20 cellular contexts compared by ENCODE assay signal in the genomic region with DNA sequence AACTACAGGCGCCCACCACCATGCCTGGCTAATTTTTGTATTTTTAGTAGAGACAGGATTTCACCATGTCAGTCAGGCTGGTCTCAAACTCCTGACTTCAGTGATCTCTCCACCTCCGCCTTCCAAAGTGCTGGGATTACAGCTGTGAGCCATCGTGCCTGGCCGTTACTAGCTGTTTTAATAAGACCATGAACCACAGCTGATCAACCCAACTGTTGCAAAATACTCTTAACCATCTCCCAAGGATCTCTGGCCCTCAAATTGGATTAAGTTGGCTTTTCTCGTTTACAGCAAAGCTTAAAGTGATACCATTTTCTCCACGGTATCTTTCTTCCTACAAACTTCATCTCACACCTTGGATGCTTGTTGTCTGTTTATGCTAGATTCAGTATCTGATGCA. TPM values are rescaled to one million over a fixed set of nuclear protein-coding genes. Genes with fewer than 3 reads are reported as not detected.
DNase-seq lines count a peak whose midpoint lies in the region; ATAC-seq and TF ChIP-seq lines count a peak whose summit lies in the region.
"Had no signal": no experiment of that assay in that cellular context is flagged by ENCODE, and none has a peak within 500 bp of the region (broad histone marks: within the 10 kb centered on the region; RNA-seq: fewer than 3 reads in every experiment).

No MANE protein-coding gene starts in this region.

- H3K27ac Mint-ChIP-seq in activated naive CD8-positive, alpha-beta T cell treated with anti-CD3 and anti-CD28 coated beads, Interleukin-2, amount 50 U/mL, for 24 hours, result no peak overlapping the region
- H3K27ac Mint-ChIP-seq in endodermal cell, result no peak overlapping the region
- H3K27ac Mint-ChIP-seq: H9 had no signal

- H3K27ac ChIP-seq in testis (no peak overlapping the region), endodermal cell (ENCODE audit: low read depth, low read length) (no peak overlapping the region)
- H3K27ac ChIP-seq: C4-2B, SK-N-MC had no signal

- H3K36me3 Mint-ChIP-seq in activated naive CD8-positive, alpha-beta T cell treated with anti-CD3 and anti-CD28 coated beads, Interleukin-2, amount 50 U/mL, for 24 hours (ENCODE audit: low read depth), result peaks cover 3% of the 10 kb centered on the region
- H3K36me3 Mint-ChIP-seq in endodermal cell (ENCODE audit: low read depth), result no peaks in the 10 kb centered on the region

- no peaks in the 10 kb centered on the region for H3K27me3 ChIP-seq in testis
- no peaks in the 10 kb centered on the region for H3K27me3 ChIP-seq in endodermal cell (ENCODE audit: control insufficient read depth, insufficient read depth, low read length, poor library complexity, severe bottlenecking)
- H3K27me3 ChIP-seq: MG63 had no signal

- H3K4me1 ChIP-seq in testis (peaks cover 7% of the 10 kb centered on the region), endodermal cell (ENCODE audit: control insufficient read depth, insufficient read depth, low read length) (peaks cover 8% of the 10 kb centered on the region)

- TF ChIP-seq CTCF in fibroblast of villous mesenchyme (IDR thresholded peaks at IDR 0.05; ENCODE audit: insufficient read depth, low read depth, low read length) (no peak), testis (IDR thresholded peaks at IDR 0.05) (no peak), endodermal cell (conservative IDR thresholded peaks at IDR 0.05) (no peak)

- no peaks in the 10 kb centered on the region for H3K27me3 Mint-ChIP-seq in activated naive CD8-positive, alpha-beta T cell treated with anti-CD3 and anti-CD28 coated beads, Interleukin-2, amount 50 U/mL, for 24 hours
- no peaks in the 10 kb centered on the region for H3K27me3 Mint-ChIP-seq in endodermal cell (ENCODE audit: insufficient read depth)

- 85 to 93% methylated on average over 6 of the region's 6 CpGs for WGBS in testis, 2 donors
- WGBS in endodermal cell (ENCODE audit: insufficient coverage in 1 of 2, insufficient read length in 1 of 2), 2 experiments, result 59 to 83% methylated on average over 5 to 6 of the region's 6 CpGs

- H3K4me3 Mint-ChIP-seq in activated naive CD8-positive, alpha-beta T cell treated with anti-CD3 and anti-CD28 coated beads, Interleukin-2, amount 50 U/mL, for 24 hours, result no peak overlapping the region
- no peak overlapping the region for H3K4me3 Mint-ChIP-seq in endodermal cell
- H3K4me3 Mint-ChIP-seq: H9 had no signal

- H3K4me3 ChIP-seq in fibroblast of villous mesenchyme (ENCODE audit: low read depth, low read length), result no peak overlapping the region
- H3K4me3 ChIP-seq in testis, result no peak overlapping the region
- no peak overlapping the region for H3K4me3 ChIP-seq in endodermal cell (ENCODE audit: low read length)
- H3K4me3 ChIP-seq: MG63, SK-N-MC had no signal

- no peaks in the 10 kb centered on the region for H3K36me3 ChIP-seq in testis (ENCODE audit: low read depth, missing control alignments)
- no peaks in the 10 kb centered on the region for H3K36me3 ChIP-seq in endodermal cell (ENCODE audit: control insufficient read depth, insufficient read depth, low read length)
- H3K36me3 ChIP-seq: MG63 had no signal

- TF ChIP-seq POLR2A in testis (IDR thresholded peaks at IDR 0.05), result no peak

- DNase-seq in NCI-H82 treated with DMSO at 0.1 percent for 48 hours (lab: John Stamatoyannopoulos, UW; ENCODE audit: unreplicated experiment) (peak; percentile 75), fibroblast of villous mesenchyme (ENCODE audit: low read depth) (peak; percentile 61), sciatic nerve (ENCODE audit: low spot score) (peak; percentile 31), hepatic stellate cell (ENCODE audit: low spot score) (no peak), testis (no peak), endodermal cell (no peak)
- no peak for DNase-seq in activated naive CD8-positive, alpha-beta T cell treated with anti-CD3 and anti-CD28 coated beads, Interleukin-2, amount 50 U/mL, for 24 hours
- DNase-seq: ACHN, DND-41, H9, Kasumi-1, MG63, NCI-H1105 treated with DMSO at 0.1 percent for 48 hours, NCI-H1694, NCI-H2081 treated with DMSO at 0.1 percent for 48 hours, NCI-H446 treated with DMSO at 0.1 percent for 48 hours, OCI-M1, SHP77 had no signal

- H3K9me3 ChIP-seq in testis, result no peaks in the 10 kb centered on the region
- H3K9me3 ChIP-seq in endodermal cell (ENCODE audit: control insufficient read depth, low read length), result no peaks in the 10 kb centered on the region
- H3K9me3 ChIP-seq: MG63 had no signal

- H3K9me3 Mint-ChIP-seq in activated naive CD8-positive, alpha-beta T cell treated with anti-CD3 and anti-CD28 coated beads, Interleukin-2, amount 50 U/mL, for 24 hours, result no peaks in the 10 kb centered on the region
- H3K9me3 Mint-ChIP-seq in endodermal cell, result no peaks in the 10 kb centered on the region
- H3K9me3 Mint-ChIP-seq: H9 had no signal

- peaks cover 23% of the 10 kb centered on the region for H3K4me1 Mint-ChIP-seq in activated naive CD8-positive, alpha-beta T cell treated with anti-CD3 and anti-CD28 coated beads, Interleukin-2, amount 50 U/mL, for 24 hours
- H3K4me1 Mint-ChIP-seq in endodermal cell, result peaks cover 7% of the 10 kb centered on the region

- no peak overlapping the region for H3K9ac ChIP-seq in endodermal cell (ENCODE audit: extremely low read depth, low read length, poor library complexity, severe bottlenecking)

- intact Hi-C loops in sciatic nerve (cut with DNase I), result no loop called here
- intact Hi-C loops in testis (cut with DNase I; ENCODE audit: low total_unique reads), result no loop called here

- ATAC-seq in sciatic nerve, result no peak
- no peak for ATAC-seq in activated naive CD8-positive, alpha-beta T cell treated with anti-CD3 and anti-CD28 coated beads, Interleukin-2, amount 50 U/mL, for 24 hours

RNA-seq across cellular contexts. Expression of a gene that starts 18.3 kb away (rescaled TPM):
- total RNA-seq in fibroblast of villous mesenchyme (11.7 and 17.4 TPM in 2 replicates), sciatic nerve (24.7 TPM), testis (10 to 100 TPM; 32.9 to 37.8 TPM), endodermal cell (10 to 100 TPM; 14.9 to 17.1 TPM)
- polyA plus RNA-seq in testis (ENCODE audit: insufficient read depth, low read depth, low replicate concordance), result 61.4 TPM
- polyA plus RNA-seq in endodermal cell (2013, experiment 1 of 2), result 24.1 TPM
- polyA plus RNA-seq in endodermal cell (2013, experiment 2 of 2), result 25.0 TPM

RNA-seq across cellular contexts. Expression of a gene that starts 53.7 kb away (rescaled TPM):
- total RNA-seq in fibroblast of villous mesenchyme (1.9 and 2.6 TPM in 2 replicates), sciatic nerve (11.1 TPM), testis (1 to 10 TPM; 3.2 to 3.4 TPM), endodermal cell (under 1 TPM; 0.35 to 0.51 TPM)
- 3.5 TPM for polyA plus RNA-seq in testis (ENCODE audit: insufficient read depth, low read depth, low replicate concordance)
- polyA plus RNA-seq in endodermal cell (2013, experiment 1 of 2), result 1.1 TPM
- 0.91 TPM for polyA plus RNA-seq in endodermal cell (2013, experiment 2 of 2)
- total RNA-seq: H9 had no signal

Comparison
In these comparisons a context has a peak if more than half of its experiments do, and no peak if none do; other contexts are left out.
1. DNase-seq: peak in NCI-H82 treated with DMSO at 0.1 percent for 48 hours (single experiment), fibroblast of villous mesenchyme (single experiment) and sciatic nerve (single experiment); none in hepatic stellate cell (single experiment), activated naive CD8-positive, alpha-beta T cell treated with anti-CD3 and anti-CD28 coated beads, Interleukin-2, amount 50 U/mL, for 24 hours (single experiment), testis (single experiment) and endodermal cell (single experiment).